22 cellular contexts compared by ENCODE assay signal in genomic region chr9:115071176-115071575, GRCh38. TPM values are rescaled to one million over a fixed set of nuclear protein-coding genes. Genes with fewer than 3 reads are reported as not detected.
DNase-seq lines count a peak whose midpoint lies in the region; ATAC-seq and TF ChIP-seq lines count a peak whose summit lies in the region.
"Had no signal": no experiment of that assay in that cellular context is flagged by ENCODE, and none has a peak within 500 bp of the region (broad histone marks: within the 10 kb centered on the region; RNA-seq: fewer than 3 reads in every experiment).

No MANE protein-coding gene starts in this region.

- DNase-seq in A673 (ENCODE audit: low spot score) (peak; percentile 55), LHCN-M2 (ENCODE audit: low read depth) (peak; percentile 12), esophagus muscularis mucosa (ENCODE audit: extremely low spot score) (no peak), osteocyte (ENCODE audit: extremely low spot score, unreplicated experiment) (no peak), foreskin keratinocyte (no peak), amygdala (lab: John Stamatoyannopoulos, UW) (no peak)
- DNase-seq: 8988T; CD4-positive, alpha-beta memory T cell; EL; H9; MV-4-11; NCI-H1417; NCI-H187 treated with DMSO at 0.1 percent for 48 hours; NCI-H2227 treated with DMSO at 0.1 percent for 48 hours; NCI-H510A treated with DMSO at 0.1 percent for 48 hours; NCI-H774; OCI-M1; Right ventricle myocardium superior had no signal

- H3K4me3 Mint-ChIP-seq in osteocyte (ENCODE audit: unreplicated experiment), result no peak overlapping the region
- H3K4me3 Mint-ChIP-seq: CD4-positive, alpha-beta memory T cell; H9; IgD-negative memory B cell had no signal

- H3K4me1 Mint-ChIP-seq in osteocyte (ENCODE audit: unreplicated experiment), result peaks cover 16% of the 10 kb centered on the region
- H3K4me1 Mint-ChIP-seq: CD4-positive, alpha-beta memory T cell; IgD-negative memory B cell had no signal

- H3K4me1 ChIP-seq in A673 (ENCODE audit: insufficient read depth, low read length, poor library complexity, severe bottlenecking), result peaks cover 22% of the 10 kb centered on the region
- peaks cover 0 to 45% (median 36%) of the 10 kb centered on the region in 4 donors for H3K4me1 ChIP-seq in esophagus muscularis mucosa
- no peaks in the 10 kb centered on the region for H3K4me1 ChIP-seq in foreskin keratinocyte
- H3K4me1 ChIP-seq: BLaER1 had no signal

- H3K4me3 ChIP-seq in A673 (ENCODE audit: low read depth, low read length, poor library complexity, severe bottlenecking) (no peak overlapping the region), esophagus muscularis mucosa (no peak overlapping the region)
- H3K4me3 ChIP-seq: BLaER1 had no signal

- TF ChIP-seq EP300 in esophagus muscularis mucosa (IDR thresholded peaks at IDR 0.05), result no peak

- intact Hi-C loops in A673 (cut with micrococcal nuclease; ENCODE audit: unreplicated experiment), result no loop called here
- intact Hi-C loops in esophagus muscularis mucosa (cut with DNase I), result no loop called here

- CTCF ChIA-PET in A673 (lab: Charles Lee), result interaction anchor here (0.6 kb wide), 1 partner anchor 18 kb away, joined by 3 read pairs; no protein-coding TSS in a partner anchor

- H3K9me3 Mint-ChIP-seq in osteocyte (ENCODE audit: unreplicated experiment), result no peaks in the 10 kb centered on the region
- H3K9me3 Mint-ChIP-seq: CD4-positive, alpha-beta memory T cell; H9; IgD-negative memory B cell had no signal

- TF ChIP-seq CTCF in A673 (conservative IDR thresholded peaks at IDR 0.05; ENCODE audit: low read depth, low read length) (no peak), esophagus muscularis mucosa (IDR thresholded peaks at IDR 0.05) (no peak), osteocyte (IDR thresholded peaks at IDR 0.05) (no peak), foreskin keratinocyte (conservative IDR thresholded peaks at IDR 0.05) (no peak)

- H3K36me3 ChIP-seq in A673 (ENCODE audit: insufficient read depth, low read length, poor library complexity, severe bottlenecking) (peaks cover 63% of the 10 kb centered on the region), esophagus muscularis mucosa (peaks cover 0 to 61% (median 39%) of the 10 kb centered on the region in 4 donors)
- H3K36me3 ChIP-seq: BLaER1 had no signal

- no TSS peak for BruUV-seq in A673 (replicated peaks; lab: Mats Ljungman, UMichigan)

- no peaks in the 10 kb centered on the region for H3K9me3 ChIP-seq in A673 (ENCODE audit: low read depth, low read length, poor library complexity, severe bottlenecking)
- no peaks in the 10 kb centered on the region for H3K9me3 ChIP-seq in esophagus muscularis mucosa
- H3K9me3 ChIP-seq: BLaER1 had no signal

- no peak for ATAC-seq in GM21786 (IDR thresholded peaks at IDR 0.05; ENCODE audit: unreplicated experiment)
- no peak for ATAC-seq in foreskin keratinocyte
- ATAC-seq in GM18867 (IDR thresholded peaks at IDR 0.05; ENCODE audit: unreplicated experiment), result no peak

- H3K36me3 Mint-ChIP-seq in osteocyte (ENCODE audit: unreplicated experiment), result peaks cover 31% of the 10 kb centered on the region
- H3K36me3 Mint-ChIP-seq: CD4-positive, alpha-beta memory T cell; IgD-negative memory B cell had no signal

- H3K27ac ChIP-seq in A673 (ENCODE audit: low read depth, low read length, poor library complexity, severe bottlenecking) (peak overlapping the region; percentile 67), esophagus muscularis mucosa (replicated peaks in 1 of 4) (peak overlapping the region; percentile 84 to 92 (median 90)), foreskin keratinocyte (no peak overlapping the region)
- H3K27ac ChIP-seq: BLaER1 had no signal

- peak overlapping the region; percentile 28 for H3K27ac Mint-ChIP-seq in osteocyte (ENCODE audit: unreplicated experiment)
- H3K27ac Mint-ChIP-seq: CD4-positive, alpha-beta memory T cell; IgD-negative memory B cell had no signal

- WGBS in esophagus muscularis mucosa, result 89% methylated on average over 4 of the region's 4 CpGs

- POLR2A ChIA-PET in A673 (lab: Charles Lee; ENCODE audit: low non-redundant PET), result no interaction called here

- H3K27me3 ChIP-seq in A673 (replicated peaks; ENCODE audit: insufficient read depth, low read depth, low read length, poor library complexity), result no peaks in the 10 kb centered on the region
- H3K27me3 ChIP-seq in esophagus muscularis mucosa, result no peaks in the 10 kb centered on the region
- no peaks in the 10 kb centered on the region for H3K27me3 ChIP-seq in foreskin keratinocyte
- H3K27me3 ChIP-seq: BLaER1 had no signal

- no peaks in the 10 kb centered on the region for H3K27me3 Mint-ChIP-seq in osteocyte (ENCODE audit: unreplicated experiment)

- no peak for TF ChIP-seq POLR2A in esophagus muscularis mucosa (IDR thresholded peaks at IDR 0.05; ENCODE audit: low read depth)

RNA-seq across cellular contexts. Expression of gene TNC, which starts 46.8 kb away (rescaled TPM):
- 202 and 206 TPM in 2 replicates for total RNA-seq in A673 (2021)
- 29.6 and 39.9 TPM in 2 replicates for total RNA-seq in LHCN-M2 (2014; rRNA removed)
- polyA plus RNA-seq in LHCN-M2 (2012), result 2.1 TPM
- total RNA-seq in esophagus muscularis mucosa, result 100 to 1,000 TPM; 216 to 576 (median 478) TPM
- total RNA-seq in osteocyte, result 75.1 and 81.8 TPM in 2 replicates
- 12.7 and 49.3 TPM in 2 replicates for total RNA-seq in foreskin keratinocyte
- polyA plus RNA-seq in foreskin keratinocyte, result 3.1 and 15.6 TPM in 2 replicates
- total RNA-seq: CD4-positive, alpha-beta memory T cell had no signal
- polyA plus RNA-seq: CD4-positive, alpha-beta memory T cell; IgD-negative memory B cell had no signal

Comparison
In these comparisons a context has a peak if more than half of its experiments do, and no peak if none do; other contexts are left out.
1. DNase-seq: peak in A673 (single experiment) and LHCN-M2 (single experiment); none in esophagus muscularis mucosa (single experiment), osteocyte (single experiment), foreskin keratinocyte (0 of 2) and amygdala (0 of 56).